ENCODE assay signal across 31 cellular contexts in genomic region chr6:135791441-135791840, GRCh38.
"Had no signal": no experiment of that assay in that cellular context is flagged by ENCODE, and none has a peak within 500 bp of the region (broad histone marks: within the 10 kb centered on the region; RNA-seq: fewer than 3 reads in every experiment).

No MANE protein-coding gene starts in this region.

- H3K9me3 ChIP-seq: adrenal gland, ascending aorta, body of pancreas, breast epithelium had no signal

- H3K4me1 ChIP-seq: adrenal gland, ascending aorta, body of pancreas, breast epithelium had no signal

- H3K36me3 ChIP-seq: adrenal gland, ascending aorta, brain microvascular endothelial cell, breast epithelium, cardiac muscle cell had no signal

- H3K27ac ChIP-seq: adrenal gland, ascending aorta, body of pancreas, brain microvascular endothelial cell, breast epithelium, cardiac muscle cell had no signal

- DNase-seq: activated effector memory CD4-positive, alpha-beta T cell treated with anti-CD3 and anti-CD28 coated beads, Interleukin-2, amount 50 U/mL, for 16 hours; activated effector memory CD4-positive, alpha-beta T cell treated with Interleukin-2 at 50 U/mL for 16 hours; activated gamma-delta T cell; activated gamma-delta T cell treated with Interleukin-2 at 50 U/mL for 16 hours; activated naive CD4-positive, alpha-beta T cell; activated naive CD4-positive, alpha-beta T cell treated with anti-CD3 and anti-CD28 coated beads for 36 hours; activated naive CD4-positive, alpha-beta T cell treated with anti-CD3 and anti-CD28 coated beads, Interleukin-2, amount 10 ng/mL, durations not matched to agents 7 days and 5 days; activated naive CD4-positive, alpha-beta T cell treated with anti-CD3 and anti-CD28 coated beads, Interleukin-2, amount 50 U/mL, for 16 hours; activated naive CD4-positive, alpha-beta T cell treated with Interleukin-2 at 50 U/mL for 16 hours; activated naive CD8-positive, alpha-beta T cell treated with anti-CD3 and anti-CD28 coated beads for 36 hours; activated naive CD8-positive, alpha-beta T cell treated with anti-CD3 and anti-CD28 coated beads, Interleukin-2, amount 10 ng/mL, durations not matched to agents 7 days and 5 days; activated naive CD8-positive, alpha-beta T cell treated with anti-CD3 and anti-CD28 coated beads, Interleukin-2, amount 50 U/mL, for 24 hours; activated T-cell treated with anti-CD3 and anti-CD28 coated beads, Interleukin-2, amount 50 U/mL, for 24 hours; activated T-cell treated with anti-CD3 and anti-CD28 coated beads, Interleukin-2, amount 50 U/mL, for 4 hours; activated T-cell treated with anti-CD3 and anti-CD28 coated beads, Interleukin-2, amount 50 U/mL, for 48 hours; activated T-cell treated with anti-CD3 and anti-CD28 coated beads, Interleukin-2, amount 50 U/mL, for 72 hours; adrenal gland; amniotic stem cell; amygdala; anterior cingulate cortex; aorta; body of pancreas; brain microvascular endothelial cell; caudate nucleus; central memory CD4-positive, alpha-beta T cell; cerebellar nuclear complex had no signal

- ATAC-seq: activated naive CD4-positive, alpha-beta T cell treated with anti-CD3 and anti-CD28 coated beads, Interleukin-2, amount 50 U/mL, for 72 hours; activated naive CD8-positive, alpha-beta T cell treated with anti-CD3 and anti-CD28 coated beads, Interleukin-2, amount 50 U/mL, for 24 hours; activated T-cell treated with anti-CD3 and anti-CD28 coated beads, Interleukin-2, amount 50 U/mL, for 4 hours; activated T-cell treated with anti-CD3 and anti-CD28 coated beads, Interleukin-2, amount 50 U/mL, for 72 hours; activated T-helper 17 cell treated with anti-CD3 and anti-CD28 coated beads, Interleukin-2, amount 50 U/mL, for 72 hours; body of pancreas had no signal

- H3K4me3 ChIP-seq: adrenal gland, ascending aorta, body of pancreas, breast epithelium, cardiac muscle cell had no signal

- H3K27me3 ChIP-seq: adrenal gland, ascending aorta, body of pancreas, brain microvascular endothelial cell, breast epithelium, cardiac muscle cell had no signal
